Comparison of ENCODE assay signal across 1 cellular context in genomic region chr1:84726593-84727275, GRCh38.
TF ChIP-seq lines count a peak whose summit lies in the region.

No MANE protein-coding gene starts in this region.

TF ChIP-seq in IMR-90, 13 proteins besides CTCF, POLR2A, EP300 and RAD21 (continued from another document):
- TF ChIP-seq MAZ (IDR thresholded peaks at IDR 0.05; ENCODE audit: borderline replicate concordance, low read depth, low read length), result no peak
